17 cellular contexts compared by ENCODE assay signal in the genomic region with DNA sequence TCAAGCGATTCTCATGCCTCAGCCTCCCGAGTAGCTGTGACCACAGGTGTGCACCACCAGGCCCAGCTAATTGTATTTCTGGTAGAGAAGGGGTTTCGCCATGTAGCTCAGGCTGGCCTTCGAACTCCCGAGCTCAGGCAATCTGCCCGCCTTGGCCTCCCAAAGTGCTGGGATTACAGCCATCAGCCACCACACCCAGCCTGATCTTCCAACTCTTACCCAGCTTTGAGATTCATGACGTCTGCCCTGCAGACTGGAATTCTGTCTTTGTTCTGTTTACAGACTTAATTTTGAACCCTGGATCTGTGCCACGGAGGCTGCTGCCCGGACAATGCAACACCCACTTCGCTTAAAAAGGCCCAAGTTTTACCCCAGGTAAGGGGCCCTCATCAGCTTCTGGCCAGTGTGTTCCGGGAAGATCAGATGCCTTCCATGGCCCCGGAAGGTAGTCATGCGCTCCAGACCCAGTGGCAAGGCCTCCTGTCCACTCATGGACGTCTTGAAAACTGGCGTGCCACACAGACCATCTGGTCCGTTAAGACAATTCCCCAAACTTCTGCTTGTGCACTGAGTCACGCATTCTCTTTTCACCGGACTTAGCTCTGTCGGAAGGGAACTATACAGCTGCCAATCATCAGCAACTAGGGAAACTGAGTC. TPM values are rescaled to one million over a fixed set of nuclear protein-coding genes. Genes with fewer than 3 reads are reported as not detected.
DNase-seq lines count a peak whose midpoint lies in the region; ATAC-seq, FAIRE-seq and TF ChIP-seq lines count a peak whose summit lies in the region.
"Had no signal": no experiment of that assay in that cellular context is flagged by ENCODE, and none has a peak within 500 bp of the region (broad histone marks: within the 10 kb centered on the region; RNA-seq: fewer than 3 reads in every experiment).

No MANE protein-coding gene starts in this region.

- peak in 1 of 8 donors; percentile 15 for ATAC-seq in heart right ventricle
- no peak for ATAC-seq in Right ventricle myocardium inferior
- ATAC-seq in gastroesophageal sphincter: no peak
- no peak for ATAC-seq in HG02885 (IDR thresholded peaks at IDR 0.05; ENCODE audit: poor library complexity, unreplicated experiment)
- ATAC-seq: effector memory CD8-positive, alpha-beta T cell had no signal

- TF ChIP-seq POLR2A in gastroesophageal sphincter (IDR thresholded peaks at IDR 0.05) (no peak), vagina (IDR thresholded peaks at IDR 0.05) (no peak)

- intact Hi-C loops in heart right ventricle (cut with DNase I): no loop called here
- intact Hi-C loops in Right ventricle myocardium inferior (cut with DNase I): no loop called here
- intact Hi-C loops in posterior vena cava (cut with DNase I): loop anchor here in 1 of 2 donors (10.0 kb wide), 1 partner anchor 64 kb away; no protein-coding TSS in a partner anchor
- intact Hi-C loops in vagina (cut with DNase I): no loop called here

- peak in 1 of 2 donors; percentile 17 for DNase-seq in heart right ventricle
- no peak for DNase-seq in Right ventricle myocardium inferior (ENCODE audit: missing footprints)
- peak; percentile 79 for DNase-seq in posterior vena cava (ENCODE audit: low spot score)
- DNase-seq in vagina (ENCODE audit: extremely low spot score in 2 of 2): no peak
- DNase-seq in NCI-H524 (lab: John Stamatoyannopoulos, UW): no peak
- DNase-seq in D721Med (ENCODE audit: insufficient read length, low spot score): no peak
- DNase-seq: activated effector memory CD4-positive, alpha-beta T cell treated with anti-CD3 and anti-CD28 coated beads, Interleukin-2, amount 50 U/mL, for 16 hours; Calu3; effector memory CD8-positive, alpha-beta T cell; naive B cell; NCI-H2081 treated with DMSO at 0.1 percent for 48 hours; retina; SHP77 treated with DMSO at 0.1 percent for 48 hours; stimulated activated CD4-positive, alpha-beta T cell treated with anti-CD3 and anti-CD28 coated beads, Interleukin-4, amount 100 ng/mL, for 24 hours had no signal

- H3K9me3 ChIP-seq in heart right ventricle: peaks cover 0 to 17% (median 6%) of the 10 kb centered on the region in 11 donors
- peaks cover 0 to 7% (median 0%) of the 10 kb centered on the region in 3 donors for H3K9me3 ChIP-seq in gastroesophageal sphincter
- H3K9me3 ChIP-seq in vagina: no peaks in the 10 kb centered on the region

- no peak for FAIRE-seq in D721Med (lab: Jason Lieb, UNC)
- FAIRE-seq: GM18507 had no signal

- peaks cover 0 to 13% (median 0%) of the 10 kb centered on the region in 7 donors for H3K27me3 ChIP-seq in heart right ventricle
- no peaks in the 10 kb centered on the region for H3K27me3 ChIP-seq in gastroesophageal sphincter
- H3K27me3 ChIP-seq in vagina: no peaks in the 10 kb centered on the region

- TF ChIP-seq CTCF in heart right ventricle (IDR thresholded peaks at IDR 0.05) (no peak), gastroesophageal sphincter (IDR thresholded peaks at IDR 0.05) (no peak), vagina (IDR thresholded peaks at IDR 0.05) (no peak), D721Med (IDR thresholded peaks at IDR 0.05; ENCODE audit: insufficient read depth, missing control alignments) (no peak)

- 76 to 77% methylated on average over 19 of the region's 19 CpGs for WGBS in heart right ventricle, 2 donors
- WGBS in gastroesophageal sphincter (ENCODE audit: low coverage in 1 of 2), 2 donors: 70 to 75% methylated on average over 2 to 14 of the region's 19 CpGs

- H3K36me3 ChIP-seq in heart right ventricle: peaks cover 0 to 6% (median 0%) of the 10 kb centered on the region in 9 donors
- no peaks in the 10 kb centered on the region for H3K36me3 ChIP-seq in gastroesophageal sphincter
- H3K36me3 ChIP-seq in vagina: no peaks in the 10 kb centered on the region

- TF ChIP-seq EP300 in gastroesophageal sphincter (IDR thresholded peaks at IDR 0.05): no peak

- H3K4me1 ChIP-seq in heart right ventricle (peaks cover 0 to 73% (median 50%) of the 10 kb centered on the region in 9 donors), gastroesophageal sphincter (peaks cover 0 to 50% (median 19%) of the 10 kb centered on the region in 3 donors), vagina (peaks cover 22% of the 10 kb centered on the region)

- H3K4me3 ChIP-seq in heart right ventricle (no peak overlapping the region), gastroesophageal sphincter (no peak overlapping the region), vagina (no peak overlapping the region)

- H3K27ac ChIP-seq in heart right ventricle: peak overlapping the region in 8 of 10 donors; percentile 38 to 77 (median 62)
- peak overlapping the region in 3 of 4 donors; percentile 60 to 99 (median 98) for H3K27ac ChIP-seq in gastroesophageal sphincter
- peak overlapping the region; percentile 14 for H3K27ac ChIP-seq in vagina

RNA-seq across cellular contexts. Expression of a gene that starts 5.5 kb away (rescaled TPM):
- 10 to 100 TPM; 12.3 to 65.0 (median 20.3) TPM for total RNA-seq in heart right ventricle
- polyA plus RNA-seq in heart right ventricle: 10 to 100 TPM in 1 of 2 donors, 1 to 10 TPM in 1; 7.8 to 19.1 TPM
- 19.7 TPM for total RNA-seq in Right ventricle myocardium inferior
- 10 to 100 TPM; 19.9 to 95.9 (median 60.9) TPM for total RNA-seq in gastroesophageal sphincter
- total RNA-seq in posterior vena cava: 10 to 100 TPM; 75.3 to 85.8 TPM
- total RNA-seq in vagina: 33.6 TPM
- total RNA-seq: Calu3 had no signal

Comparison
In these comparisons a context has a peak if more than half of its experiments do, and no peak if none do; other contexts are left out.
1. H3K27ac ChIP-seq: peak in every context shown above with its lines; median percentile 98 in gastroesophageal sphincter; 62 in heart right ventricle; 14 in vagina.